1 cellular context compared by ENCODE assay signal in genomic region chr20:46364670-46365482, GRCh38.
TF ChIP-seq lines count a peak whose summit lies in the region.

No MANE protein-coding gene starts in this region.

TF ChIP-seq in neural cell, 6 proteins besides CTCF, POLR2A, EP300 and RAD21 (continued from another document):
- TF ChIP-seq, protein P1, sequence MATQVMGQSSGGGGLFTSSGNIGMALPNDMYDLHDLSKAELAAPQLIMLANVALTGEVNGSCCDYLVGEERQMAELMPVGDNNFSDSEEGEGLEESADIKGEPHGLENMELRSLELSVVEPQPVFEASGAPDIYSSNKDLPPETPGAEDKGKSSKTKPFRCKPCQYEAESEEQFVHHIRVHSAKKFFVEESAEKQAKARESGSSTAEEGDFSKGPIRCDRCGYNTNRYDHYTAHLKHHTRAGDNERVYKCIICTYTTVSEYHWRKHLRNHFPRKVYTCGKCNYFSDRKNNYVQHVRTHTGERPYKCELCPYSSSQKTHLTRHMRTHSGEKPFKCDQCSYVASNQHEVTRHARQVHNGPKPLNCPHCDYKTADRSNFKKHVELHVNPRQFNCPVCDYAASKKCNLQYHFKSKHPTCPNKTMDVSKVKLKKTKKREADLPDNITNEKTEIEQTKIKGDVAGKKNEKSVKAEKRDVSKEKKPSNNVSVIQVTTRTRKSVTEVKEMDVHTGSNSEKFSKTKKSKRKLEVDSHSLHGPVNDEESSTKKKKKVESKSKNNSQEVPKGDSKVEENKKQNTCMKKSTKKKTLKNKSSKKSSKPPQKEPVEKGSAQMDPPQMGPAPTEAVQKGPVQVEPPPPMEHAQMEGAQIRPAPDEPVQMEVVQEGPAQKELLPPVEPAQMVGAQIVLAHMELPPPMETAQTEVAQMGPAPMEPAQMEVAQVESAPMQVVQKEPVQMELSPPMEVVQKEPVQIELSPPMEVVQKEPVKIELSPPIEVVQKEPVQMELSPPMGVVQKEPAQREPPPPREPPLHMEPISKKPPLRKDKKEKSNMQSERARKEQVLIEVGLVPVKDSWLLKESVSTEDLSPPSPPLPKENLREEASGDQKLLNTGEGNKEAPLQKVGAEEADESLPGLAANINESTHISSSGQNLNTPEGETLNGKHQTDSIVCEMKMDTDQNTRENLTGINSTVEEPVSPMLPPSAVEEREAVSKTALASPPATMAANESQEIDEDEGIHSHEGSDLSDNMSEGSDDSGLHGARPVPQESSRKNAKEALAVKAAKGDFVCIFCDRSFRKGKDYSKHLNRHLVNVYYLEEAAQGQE (IDR thresholded peaks at IDR 0.05; ENCODE audit: borderline replicate concordance), result no peak
- TF ChIP-seq MXI1 (conservative IDR thresholded peaks at IDR 0.05; ENCODE audit: poor library complexity, severe bottlenecking), result no peak
- TF ChIP-seq POLR2AphosphoS5 (IDR thresholded peaks at IDR 0.05), result no peak
- TF ChIP-seq TAF1 (IDR thresholded peaks at IDR 0.05; ENCODE audit: low read depth), result no peak
- no peak for TF ChIP-seq EZH2 (IDR thresholded peaks at IDR 0.05; ENCODE audit: borderline replicate concordance, insufficient read depth, low read length, poor library complexity, severe bottlenecking)
TF ChIP-seq in neural cell: peak in this region for 0.
